ENCODE assay signal across 17 cellular contexts in genomic region chr1:168476588-168477379, GRCh38.
DNase-seq lines count a peak whose midpoint lies in the region; ATAC-seq, FAIRE-seq and TF ChIP-seq lines count a peak whose summit lies in the region.
"Had no signal": no experiment of that assay in that cellular context is flagged by ENCODE, and none has a peak within 500 bp of the region (broad histone marks: within the 10 kb centered on the region; RNA-seq: fewer than 3 reads in every experiment).

No MANE protein-coding gene starts in this region.

- no peak overlapping the region for H3K27ac Mint-ChIP-seq in CD4-positive, alpha-beta T cell

- peaks cover 78% of the 10 kb centered on the region for H3K4me1 ChIP-seq in HepG2 (ENCODE audit: insufficient read depth, low read length)
- H3K4me1 ChIP-seq in thyroid gland = no peaks in the 10 kb centered on the region

- POLR2A ChIA-PET in HepG2 (lab: Yijun Ruan, JAX) = no interaction called here
- POLR2A ChIA-PET in CD4-positive, alpha-beta T cell (lab: Charles Lee) = no interaction called here

- no peak overlapping the region for H2AFZ ChIP-seq in HepG2 (ENCODE audit: low read length)

- H3K36me3 ChIP-seq in bronchial epithelial cell (ENCODE audit: control insufficient read depth, insufficient read depth, low read length) (no peaks in the 10 kb centered on the region), HepG2 (replicated peaks in 1 of 2; ENCODE audit: control insufficient read depth in 1 of 2, insufficient read depth in 2 of 2, low read length in 2 of 2) (0 out of 5 replicates have a peak, but pooled peaks cover 1 to 2% of the 10 kb centered on the region in 2 experiments), thyroid gland (no peaks in the 10 kb centered on the region)
- H3K36me3 ChIP-seq: transverse colon had no signal

- BruUV-seq in HepG2 (replicated peaks; lab: Mats Ljungman, UMichigan) = no TSS peak

- DNase-seq in DMS153 treated with DMSO at 0.1 percent for 48 hours (lab: John Stamatoyannopoulos, UW; ENCODE audit: unreplicated experiment) (peak; percentile 51), NCI-H345 (lab: John Stamatoyannopoulos, UW) (peak; percentile 34), bronchial epithelial cell (ENCODE audit: low read depth) (peak; percentile 94), HepG2 (ENCODE audit: low spot score) (peak; percentile 91), COLO668 (lab: John Stamatoyannopoulos, UW; ENCODE audit: unreplicated experiment) (no peak), 8988T (no peak), thyroid gland (no peak)
- DNase-seq in CD4-positive, alpha-beta T cell = no peak
- DNase-seq: activated T-cell treated with anti-CD3 and anti-CD28 coated beads, Interleukin-2, amount 50 U/mL, for 72 hours; EL; erythroblast; natural killer cell; NCI-H446; RPMI8226; stimulated activated CD4-positive, alpha-beta T cell treated with anti-CD3 and anti-CD28 coated beads, Interleukin-2, amount 100 ng/mL, for 48 hours; transverse colon had no signal

- H3K27me3 ChIP-seq in bronchial epithelial cell (ENCODE audit: control insufficient read depth, insufficient read depth, low read length) = no peaks in the 10 kb centered on the region
- H3K27me3 ChIP-seq in HepG2 (ENCODE audit: control insufficient read depth in 1 of 2, insufficient read depth in 2 of 2, low read length in 2 of 2) = no peaks in the 10 kb centered on the region
- H3K27me3 ChIP-seq in CD4-positive, alpha-beta T cell (ENCODE audit: control insufficient read depth, insufficient read depth, low read length) = no peaks in the 10 kb centered on the region
- no peaks in the 10 kb centered on the region for H3K27me3 ChIP-seq in thyroid gland
- H3K27me3 ChIP-seq: transverse colon had no signal

- CTCF ChIA-PET in HepG2 (lab: Yijun Ruan, JAX; ENCODE audit: low intra/inter-chr PET ratio, low total read pairs) = no interaction called here
- CTCF ChIA-PET in CD4-positive, alpha-beta T cell (lab: Charles Lee) = no interaction called here

- intact Hi-C loops in HepG2 (cut with micrococcal nuclease; ENCODE audit: unreplicated experiment) (loop anchor here (2.0 kb wide), 1 partner anchor 20 kb away; no protein-coding TSS in a partner anchor), thyroid gland (cut with DNase I) (no loop called here)
- intact Hi-C loops in CD4-positive, alpha-beta T cell (cut with DNase I, micrococcal nuclease) = no loop called here

- peak; percentile 98 for FAIRE-seq in bronchial epithelial cell (lab: Jason Lieb, UNC)
- FAIRE-seq in HepG2 (lab: Jason Lieb, UNC) = peak; percentile 91
- FAIRE-seq: GM12892 had no signal

- peak; percentile 96 for ATAC-seq in HepG2
- ATAC-seq in CD4-positive, alpha-beta T cell (ENCODE audit: poor library complexity) = no peak
- ATAC-seq: activated T-cell treated with anti-CD3 and anti-CD28 coated beads, Interleukin-2, amount 50 U/mL, for 72 hours; natural killer cell had no signal

- H3K27ac ChIP-seq in HepG2 (ENCODE audit: extremely low read length, insufficient read depth, low read length) (peak overlapping the region; percentile 58), thyroid gland (no peak overlapping the region)
- no peak overlapping the region for H3K27ac ChIP-seq in CD4-positive, alpha-beta T cell (ENCODE audit: low read depth, low read length)

- peak in 1 of 2 experiments; percentile 71; a peak in 2 of 4 replicates for TF ChIP-seq EP300 in HepG2 (IDR thresholded peaks at IDR 0.05; ENCODE audit: low read depth in 2 of 2, low read length in 2 of 2)
- TF ChIP-seq EP300 in HepG2 (CRISPR knock-in tag; IDR thresholded peaks at IDR 0.05; ENCODE audit: borderline replicate concordance) = peak; percentile 69; the same call in 1 of the 2 replicates

- no peak for TF ChIP-seq RAD21 in HepG2 (CRISPR knock-in tag; IDR thresholded peaks at IDR 0.05)

- H3K4me1 Mint-ChIP-seq in CD4-positive, alpha-beta T cell (ENCODE audit: low read depth) = peaks cover 50% of the 10 kb centered on the region

- no peaks in the 10 kb centered on the region for H3K27me3 Mint-ChIP-seq in CD4-positive, alpha-beta T cell

- H3K9me3 Mint-ChIP-seq in CD4-positive, alpha-beta T cell = peaks cover 14% of the 10 kb centered on the region

- H3K4me2 ChIP-seq in HepG2 (ENCODE audit: low read depth, low read length) = peak overlapping the region; percentile 39

- H3K4me3 Mint-ChIP-seq in CD4-positive, alpha-beta T cell = no peak overlapping the region
- H3K4me3 Mint-ChIP-seq: activated T-cell treated with anti-CD3 and anti-CD28 coated beads, Interleukin-2, amount 50 U/mL, for 72 hours; natural killer cell had no signal

- 35% methylated on average over 7 of the region's 7 CpGs for WGBS in HepG2 (ENCODE audit: low lambda C conversion rate)
- WGBS in thyroid gland, 2 donors = 78 to 82% methylated on average over 7 of the region's 7 CpGs

- peaks cover 2% of the 10 kb centered on the region for H3K79me2 ChIP-seq in HepG2 (ENCODE audit: insufficient read depth, low read length)

- H3K9me3 ChIP-seq in HepG2 (ENCODE audit: low read length) (peaks cover 12% of the 10 kb centered on the region), thyroid gland (no peaks in the 10 kb centered on the region)
- no peaks in the 10 kb centered on the region for H3K9me3 ChIP-seq in CD4-positive, alpha-beta T cell (ENCODE audit: control insufficient read depth, low read length)

- peaks cover 6% of the 10 kb centered on the region for H3K36me3 Mint-ChIP-seq in CD4-positive, alpha-beta T cell (ENCODE audit: low read depth)
- H3K36me3 Mint-ChIP-seq: natural killer cell had no signal

- no peak for TF ChIP-seq CTCF in bronchial epithelial cell (IDR thresholded peaks at IDR 0.05; ENCODE audit: insufficient read depth, low read length, severe bottlenecking)
- no peak for TF ChIP-seq CTCF in HepG2 (CRISPR knock-in tag; IDR thresholded peaks at IDR 0.05)
- TF ChIP-seq CTCF in CD4-positive, alpha-beta T cell (IDR thresholded peaks at IDR 0.05) = no peak
- no peak for TF ChIP-seq CTCF in thyroid gland (IDR thresholded peaks at IDR 0.05)

- H3K9ac ChIP-seq in HepG2 (ENCODE audit: insufficient read depth, low read depth, low read length) = peak overlapping the region; percentile 7; the same call in 1 of the 2 replicates

- H3K4me3 ChIP-seq in bronchial epithelial cell (ENCODE audit: low read depth, low read length) (no peak overlapping the region), HepG2 (replicated peaks in 1 of 3; ENCODE audit: insufficient read depth in 1 of 3, low read depth in 2 of 3, low read length in 3 of 3) (no peak overlapping the region), thyroid gland (replicated peaks in 1 of 3) (no peak overlapping the region)
- H3K4me3 ChIP-seq: transverse colon had no signal

- in situ Hi-C loops in HepG2 (cut with HindIII; ENCODE audit: extremely low pct_ligation_motif_present, low pct_unique_long_range_greater_than_20kb) = no loop called here

- H4K20me1 ChIP-seq in HepG2 (ENCODE audit: insufficient read depth, low read length) = no peaks in the 10 kb centered on the region

- no peak for TF ChIP-seq POLR2A in HepG2 (IDR thresholded peaks at IDR 0.05; ENCODE audit: insufficient read depth in 1 of 2, low read depth in 2 of 2, low read length in 2 of 2)
- TF ChIP-seq POLR2A in thyroid gland (IDR thresholded peaks at IDR 0.05) = no peak

TF ChIP-seq in HepG2, 621 proteins besides CTCF, POLR2A, EP300 and RAD21 (continues in another document):
- TF ChIP-seq SOX5 (CRISPR knock-in tag; IDR thresholded peaks at IDR 0.05; ENCODE audit: borderline replicate concordance) (peak; percentile 68; the same call in 1 of the 2 replicates), ZNF580 (CRISPR knock-in tag; IDR thresholded peaks at IDR 0.05; ENCODE audit: borderline replicate concordance, low read depth) (no peak), ZNF891 (CRISPR knock-in tag; IDR thresholded peaks at IDR 0.05) (no peak), AKAP8 (CRISPR knock-in tag; IDR thresholded peaks at IDR 0.05) (no peak), DNMT1 (CRISPR knock-in tag; IDR thresholded peaks at IDR 0.05) (no peak), HOXA9 (CRISPR knock-in tag; IDR thresholded peaks at IDR 0.05; ENCODE audit: borderline replicate concordance) (no peak)
- TF ChIP-seq, protein P1, sequence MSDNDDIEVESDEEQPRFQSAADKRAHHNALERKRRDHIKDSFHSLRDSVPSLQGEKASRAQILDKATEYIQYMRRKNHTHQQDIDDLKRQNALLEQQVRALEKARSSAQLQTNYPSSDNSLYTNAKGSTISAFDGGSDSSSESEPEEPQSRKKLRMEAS (IDR thresholded peaks at IDR 0.05) = peak; percentile 80
- TF ChIP-seq, protein P2, sequence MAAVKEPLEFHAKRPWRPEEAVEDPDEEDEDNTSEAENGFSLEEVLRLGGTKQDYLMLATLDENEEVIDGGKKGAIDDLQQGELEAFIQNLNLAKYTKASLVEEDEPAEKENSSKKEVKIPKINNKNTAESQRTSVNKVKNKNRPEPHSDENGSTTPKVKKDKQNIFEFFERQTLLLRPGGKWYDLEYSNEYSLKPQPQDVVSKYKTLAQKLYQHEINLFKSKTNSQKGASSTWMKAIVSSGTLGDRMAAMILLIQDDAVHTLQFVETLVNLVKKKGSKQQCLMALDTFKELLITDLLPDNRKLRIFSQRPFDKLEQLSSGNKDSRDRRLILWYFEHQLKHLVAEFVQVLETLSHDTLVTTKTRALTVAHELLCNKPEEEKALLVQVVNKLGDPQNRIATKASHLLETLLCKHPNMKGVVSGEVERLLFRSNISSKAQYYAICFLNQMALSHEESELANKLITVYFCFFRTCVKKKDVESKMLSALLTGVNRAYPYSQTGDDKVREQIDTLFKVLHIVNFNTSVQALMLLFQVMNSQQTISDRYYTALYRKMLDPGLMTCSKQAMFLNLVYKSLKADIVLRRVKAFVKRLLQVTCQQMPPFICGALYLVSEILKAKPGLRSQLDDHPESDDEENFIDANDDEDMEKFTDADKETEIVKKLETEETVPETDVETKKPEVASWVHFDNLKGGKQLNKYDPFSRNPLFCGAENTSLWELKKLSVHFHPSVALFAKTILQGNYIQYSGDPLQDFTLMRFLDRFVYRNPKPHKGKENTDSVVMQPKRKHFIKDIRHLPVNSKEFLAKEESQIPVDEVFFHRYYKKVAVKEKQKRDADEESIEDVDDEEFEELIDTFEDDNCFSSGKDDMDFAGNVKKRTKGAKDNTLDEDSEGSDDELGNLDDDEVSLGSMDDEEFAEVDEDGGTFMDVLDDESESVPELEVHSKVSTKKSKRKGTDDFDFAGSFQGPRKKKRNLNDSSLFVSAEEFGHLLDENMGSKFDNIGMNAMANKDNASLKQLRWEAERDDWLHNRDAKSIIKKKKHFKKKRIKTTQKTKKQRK (IDR thresholded peaks at IDR 0.05; ENCODE audit: low read length) = no peak

Comparison
In these comparisons a context has a peak if more than half of its experiments do, and no peak if none do; other contexts are left out.
1. DNase-seq: peak in DMS153 treated with DMSO at 0.1 percent for 48 hours (single experiment), NCI-H345 (single experiment), bronchial epithelial cell (single experiment) and HepG2 (single experiment); none in COLO668 (single experiment), 8988T (single experiment), CD4-positive, alpha-beta T cell (0 of 10) and thyroid gland (0 of 2).